In the genomic region with DNA sequence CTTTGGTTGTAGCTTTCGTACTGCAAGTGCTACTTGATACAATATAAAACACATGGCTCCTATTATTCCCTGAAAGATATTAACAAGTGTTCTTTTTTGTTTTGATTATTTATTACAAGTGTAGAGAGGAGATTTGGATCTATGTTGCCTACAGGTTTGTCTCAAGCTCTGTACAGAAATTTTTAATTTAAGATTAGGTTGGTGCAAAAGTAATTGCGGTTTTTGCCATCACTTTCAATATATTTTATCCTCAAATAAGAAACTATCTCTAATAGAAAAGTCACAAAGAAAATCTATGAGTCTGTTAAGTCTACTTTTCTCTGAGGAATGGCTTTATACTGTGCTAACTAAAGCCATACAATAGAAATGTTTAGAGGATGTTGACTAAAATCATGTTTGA, we compare ENCODE assay signal across 10 cellular contexts.
"Had no signal": no experiment of that assay in that cellular context is flagged by ENCODE, and none has a peak within 500 bp of the region (broad histone marks: within the 10 kb centered on the region; RNA-seq: fewer than 3 reads in every experiment).

No MANE protein-coding gene starts in this region.

- H3K4me1 Mint-ChIP-seq: GM23338 had no signal

- H3K4me3 ChIP-seq: GM23338, K562 had no signal

- H3K27ac ChIP-seq: HL-60 had no signal

- DNase-seq: H9, HCEC 1CT, HFFc6, IMR-90, KG1 had no signal

- H2AFZ ChIP-seq: GM23338 had no signal

- H3K4me3 Mint-ChIP-seq: GM23338, H9, HFFc6 had no signal

- H3K4me2 ChIP-seq: GM23338 had no signal

- FAIRE-seq: H1, H54, K562 had no signal

- ATAC-seq: GM23338, K562 had no signal

- H3K27ac Mint-ChIP-seq: GM23338, H9, HFFc6 had no signal
